ENCODE assay signal across 8 cellular contexts in genomic region chr12:54603173-54603814, GRCh38. TPM values are rescaled to one million over a fixed set of nuclear protein-coding genes. Genes with fewer than 3 reads are reported as not detected.
DNase-seq lines count a peak whose midpoint lies in the region; ATAC-seq and TF ChIP-seq lines count a peak whose summit lies in the region.

No MANE protein-coding gene starts in this region.

- TF ChIP-seq CTCF in GM13977 (IDR thresholded peaks at IDR 0.05; ENCODE audit: extremely low read depth, insufficient read depth, missing control alignments), result peak; percentile 90
- peak; percentile 75 for TF ChIP-seq CTCF in WERI-Rb-1 (IDR thresholded peaks at IDR 0.05; ENCODE audit: low read depth, low read length)
- TF ChIP-seq CTCF in cardiac fibroblast (IDR thresholded peaks at IDR 0.05; ENCODE audit: low read depth, low read length), result peak; percentile 86

- DNase-seq in 8988T (peak; percentile 64), GM13977 (ENCODE audit: low spot score) (peak; percentile 72), NCI-H2029 treated with DMSO at 0.1 percent for 48 hours (lab: John Stamatoyannopoulos, UW) (peak; percentile 60), WERI-Rb-1 (peak; percentile 60), cardiac fibroblast (ENCODE audit: low read depth in 2 of 2) (peak; percentile 79 to 87), left colon (peak in 1 of 2 donors; percentile 53)
- peak; percentile 22 to 43 (median 28) for DNase-seq in stimulated activated CD4-positive, alpha-beta T cell treated with anti-CD3 and anti-CD28 coated beads, TNF-alpha, amount 100 ng/mL, for 1 hour (ENCODE audit: low read depth in 3 of 3, low spot score in 1 of 3)

- in situ Hi-C loops in GM13977 (cut with MboI; ENCODE audit: low pct_unique_long_range_greater_than_20kb, low sequenced_read_pairs, unreplicated experiment), result no loop called here

- H3K27ac ChIP-seq in WERI-Rb-1, result no peak overlapping the region

- H3K9me3 ChIP-seq in WERI-Rb-1 (ENCODE audit: severe bottlenecking), result no peaks in the 10 kb centered on the region

- H3K4me3 ChIP-seq in WERI-Rb-1 (ENCODE audit: low read depth, low read length), result no peak overlapping the region
- no peak overlapping the region for H3K4me3 ChIP-seq in cardiac fibroblast (replicated peaks in 1 of 2; ENCODE audit: low read depth in 2 of 2, low read length in 2 of 2)

- intact Hi-C loops in left colon (cut with DNase I, micrococcal nuclease), result no loop called here

- peak; percentile 97 for ATAC-seq in HG02852 (IDR thresholded peaks at IDR 0.05; ENCODE audit: unreplicated experiment)
- peak; percentile 81 for ATAC-seq in left colon

- no peaks in the 10 kb centered on the region for H3K36me3 ChIP-seq in WERI-Rb-1

- peaks cover 32% of the 10 kb centered on the region for H3K27me3 ChIP-seq in WERI-Rb-1 (ENCODE audit: insufficient read depth, low read depth, severe bottlenecking)

RNA-seq across cellular contexts. Expression of gene PPP1R1A, which starts 14.8 kb away (rescaled TPM):
- total RNA-seq in left colon, result 1 to 10 TPM in 1 of 2 donors, not detected in 1; 2.5 TPM

RNA-seq across cellular contexts. Expression of gene LACRT, which starts 31.4 kb away (rescaled TPM):
- total RNA-seq in left colon, result not detected

RNA-seq across cellular contexts. Expression of gene DCD, which starts 44.9 kb away (rescaled TPM):
- total RNA-seq in left colon, result not detected

RNA-seq across cellular contexts. Expression of gene PDE1B, which starts 53.9 kb away (rescaled TPM):
- total RNA-seq in left colon, result 1 to 10 TPM in 1 of 2 donors, under 1 TPM in 1; 0.79 to 1.8 TPM
